Comparison of ENCODE assay signal across 17 cellular contexts in the genomic region with DNA sequence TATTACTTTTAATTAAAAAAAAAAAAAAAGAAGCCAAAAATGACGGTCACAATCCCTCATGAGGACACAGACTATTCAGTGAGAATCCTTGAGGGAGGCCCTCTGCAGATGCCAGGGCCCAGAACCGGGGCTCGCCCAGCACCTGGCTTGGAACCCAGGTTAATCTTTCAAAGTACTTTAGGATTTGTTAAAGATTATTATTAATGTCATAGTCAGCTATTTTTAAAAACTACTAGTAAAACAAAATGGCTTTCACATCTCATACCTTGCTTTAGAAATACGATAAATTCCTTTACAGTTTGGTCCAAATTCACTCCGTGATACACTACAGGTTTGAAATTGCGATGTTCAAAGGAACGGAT. TPM values are rescaled to one million over a fixed set of nuclear protein-coding genes. Genes with fewer than 3 reads are reported as not detected.
DNase-seq lines count a peak whose midpoint lies in the region; ATAC-seq lines count a peak whose summit lies in the region.
"Had no signal": no experiment of that assay in that cellular context is flagged by ENCODE, and none has a peak within 500 bp of the region (broad histone marks: within the 10 kb centered on the region; RNA-seq: fewer than 3 reads in every experiment).

No MANE protein-coding gene starts in this region.

- no peaks in the 10 kb centered on the region for H3K9me3 Mint-ChIP-seq in activated naive CD8-positive, alpha-beta T cell (ENCODE audit: low read depth)
- H3K9me3 Mint-ChIP-seq in activated naive CD8-positive, alpha-beta T cell treated with anti-CD3 and anti-CD28 coated beads for 36 hours = no peaks in the 10 kb centered on the region
- no peaks in the 10 kb centered on the region for H3K9me3 Mint-ChIP-seq in activated T-helper 17 cell treated with anti-CD3 and anti-CD28 coated beads, Interleukin-2, amount 50 U/mL, for 72 hours
- H3K9me3 Mint-ChIP-seq in stimulated activated naive B cell treated with anti-CD40 and anti-IgM and Interleukin-4, amounts not matched to agents 10 μg/mL and 1 μg/mL and 100 μg/mL, for 72 hours = no peaks in the 10 kb centered on the region
- H3K9me3 Mint-ChIP-seq: CD14-positive monocyte had no signal

- peaks cover 19% of the 10 kb centered on the region for H3K4me1 Mint-ChIP-seq in activated naive CD8-positive, alpha-beta T cell (ENCODE audit: low read depth)
- H3K4me1 Mint-ChIP-seq in activated naive CD8-positive, alpha-beta T cell treated with anti-CD3 and anti-CD28 coated beads for 36 hours = peaks cover 20% of the 10 kb centered on the region
- peaks cover 8% of the 10 kb centered on the region for H3K4me1 Mint-ChIP-seq in activated T-helper 17 cell treated with anti-CD3 and anti-CD28 coated beads, Interleukin-2, amount 50 U/mL, for 72 hours
- H3K4me1 Mint-ChIP-seq in stimulated activated naive B cell treated with anti-CD40 and anti-IgM and Interleukin-4, amounts not matched to agents 10 μg/mL and 1 μg/mL and 100 μg/mL, for 72 hours = peaks cover 16 to 27% of the 10 kb centered on the region in 2 donors

- peak; percentile 20 for ATAC-seq in HG03354 (IDR thresholded peaks at IDR 0.05; ENCODE audit: poor library complexity, severe bottlenecking, unreplicated experiment)
- ATAC-seq in activated T-helper 17 cell treated with anti-CD3 and anti-CD28 coated beads, Interleukin-2, amount 50 U/mL, for 72 hours (replicated peaks) = no peak
- ATAC-seq in stimulated activated naive B cell treated with anti-CD40 and anti-IgM and Interleukin-4, amounts not matched to agents 10 μg/mL and 1 μg/mL and 100 μg/mL, for 72 hours (replicated peaks) = no peak
- ATAC-seq: psoas muscle had no signal

- H3K36me3 Mint-ChIP-seq in activated naive CD8-positive, alpha-beta T cell = peaks cover 10% of the 10 kb centered on the region
- H3K36me3 Mint-ChIP-seq in activated naive CD8-positive, alpha-beta T cell treated with anti-CD3 and anti-CD28 coated beads for 36 hours = peaks cover 8% of the 10 kb centered on the region
- peaks cover 15% of the 10 kb centered on the region for H3K36me3 Mint-ChIP-seq in activated T-helper 17 cell treated with anti-CD3 and anti-CD28 coated beads, Interleukin-2, amount 50 U/mL, for 72 hours (ENCODE audit: low read depth)
- peaks cover 5 to 11% of the 10 kb centered on the region in 2 donors for H3K36me3 Mint-ChIP-seq in stimulated activated naive B cell treated with anti-CD40 and anti-IgM and Interleukin-4, amounts not matched to agents 10 μg/mL and 1 μg/mL and 100 μg/mL, for 72 hours

- DNase-seq in activated naive CD8-positive, alpha-beta T cell treated with anti-CD3 and anti-CD28 coated beads for 36 hours = no peak
- no peak for DNase-seq in stimulated activated naive B cell treated with anti-CD40 and anti-IgM and Interleukin-4, amounts not matched to agents 10 μg/mL and 1 μg/mL and 100 μg/mL, for 72 hours
- DNase-seq in middle frontal gyrus (ENCODE audit: extremely low spot score, low spot score) (no peak), ureter (ENCODE audit: low spot score) (no peak), SHP77 treated with DMSO at 0.1 percent for 48 hours (lab: John Stamatoyannopoulos, UW) (no peak)
- DNase-seq: cerebellar nuclear complex; DMS53; GM23248; midbrain; NCI-H146; psoas muscle; stimulated activated CD4-positive, alpha-beta T cell treated with anti-CD3 and anti-CD28 coated beads, Interleukin-2, amount 100 ng/mL, for 48 hours had no signal

- peak overlapping the region; percentile 52 for H3K4me3 Mint-ChIP-seq in activated naive CD8-positive, alpha-beta T cell
- H3K4me3 Mint-ChIP-seq in activated naive CD8-positive, alpha-beta T cell treated with anti-CD3 and anti-CD28 coated beads for 36 hours = no peak overlapping the region
- no peak overlapping the region for H3K4me3 Mint-ChIP-seq in activated T-helper 17 cell treated with anti-CD3 and anti-CD28 coated beads, Interleukin-2, amount 50 U/mL, for 72 hours
- peak overlapping the region; percentile 75 to 81 for H3K4me3 Mint-ChIP-seq in stimulated activated naive B cell treated with anti-CD40 and anti-IgM and Interleukin-4, amounts not matched to agents 10 μg/mL and 1 μg/mL and 100 μg/mL, for 72 hours

- H3K27ac Mint-ChIP-seq in activated naive CD8-positive, alpha-beta T cell = no peak overlapping the region
- H3K27ac Mint-ChIP-seq in activated naive CD8-positive, alpha-beta T cell treated with anti-CD3 and anti-CD28 coated beads for 36 hours = no peak overlapping the region
- peak overlapping the region; percentile 56 for H3K27ac Mint-ChIP-seq in activated T-helper 17 cell treated with anti-CD3 and anti-CD28 coated beads, Interleukin-2, amount 50 U/mL, for 72 hours
- peak overlapping the region; percentile 96 for H3K27ac Mint-ChIP-seq in stimulated activated naive B cell treated with anti-CD40 and anti-IgM and Interleukin-4, amounts not matched to agents 10 μg/mL and 1 μg/mL and 100 μg/mL, for 72 hours

- no peaks in the 10 kb centered on the region for H3K27me3 Mint-ChIP-seq in activated naive CD8-positive, alpha-beta T cell
- no peaks in the 10 kb centered on the region for H3K27me3 Mint-ChIP-seq in activated naive CD8-positive, alpha-beta T cell treated with anti-CD3 and anti-CD28 coated beads for 36 hours
- H3K27me3 Mint-ChIP-seq in activated T-helper 17 cell treated with anti-CD3 and anti-CD28 coated beads, Interleukin-2, amount 50 U/mL, for 72 hours = no peaks in the 10 kb centered on the region
- no peaks in the 10 kb centered on the region for H3K27me3 Mint-ChIP-seq in stimulated activated naive B cell treated with anti-CD40 and anti-IgM and Interleukin-4, amounts not matched to agents 10 μg/mL and 1 μg/mL and 100 μg/mL, for 72 hours

RNA-seq across cellular contexts. Expression of gene C2orf76, which starts 27.1 kb away (rescaled TPM):
- 10 to 100 TPM; 12.3 to 15.6 TPM for total RNA-seq in activated naive CD8-positive, alpha-beta T cell treated with anti-CD3 and anti-CD28 coated beads for 36 hours
- 10 to 100 TPM in 1 of 2 donors, 1 to 10 TPM in 1; 9.6 to 11.7 TPM for total RNA-seq in activated T-helper 17 cell treated with anti-CD3 and anti-CD28 coated beads, Interleukin-2, amount 50 U/mL, for 72 hours
- 14.3 TPM for total RNA-seq in ureter
- total RNA-seq: ascending aorta had no signal

RNA-seq across cellular contexts. Expression of gene DBI, which starts 27.2 kb away (rescaled TPM):
- total RNA-seq in activated naive CD8-positive, alpha-beta T cell treated with anti-CD3 and anti-CD28 coated beads for 36 hours = 100 to 1,000 TPM; 162 to 182 TPM
- 100 to 1,000 TPM in 1 of 2 donors, 10 to 100 TPM in 1; 82.5 to 129 TPM for total RNA-seq in activated T-helper 17 cell treated with anti-CD3 and anti-CD28 coated beads, Interleukin-2, amount 50 U/mL, for 72 hours
- total RNA-seq in ureter = 99.6 TPM

Comparison
In these comparisons a context has a peak if more than half of its experiments do, and no peak if none do; other contexts are left out.
1. H3K4me3 Mint-ChIP-seq: peak in activated naive CD8-positive, alpha-beta T cell (single experiment) and stimulated activated naive B cell treated with anti-CD40 and anti-IgM and Interleukin-4, amounts not matched to agents 10 μg/mL and 1 μg/mL and 100 μg/mL, for 72 hours (2 of 2); none in activated naive CD8-positive, alpha-beta T cell treated with anti-CD3 and anti-CD28 coated beads for 36 hours (single experiment) and activated T-helper 17 cell treated with anti-CD3 and anti-CD28 coated beads, Interleukin-2, amount 50 U/mL, for 72 hours (single experiment).
2. H3K27ac Mint-ChIP-seq: peak in activated T-helper 17 cell treated with anti-CD3 and anti-CD28 coated beads, Interleukin-2, amount 50 U/mL, for 72 hours (single experiment) and stimulated activated naive B cell treated with anti-CD40 and anti-IgM and Interleukin-4, amounts not matched to agents 10 μg/mL and 1 μg/mL and 100 μg/mL, for 72 hours (single experiment); none in activated naive CD8-positive, alpha-beta T cell (single experiment) and activated naive CD8-positive, alpha-beta T cell treated with anti-CD3 and anti-CD28 coated beads for 36 hours (single experiment).